12 cellular contexts compared by ENCODE assay signal in the genomic region with DNA sequence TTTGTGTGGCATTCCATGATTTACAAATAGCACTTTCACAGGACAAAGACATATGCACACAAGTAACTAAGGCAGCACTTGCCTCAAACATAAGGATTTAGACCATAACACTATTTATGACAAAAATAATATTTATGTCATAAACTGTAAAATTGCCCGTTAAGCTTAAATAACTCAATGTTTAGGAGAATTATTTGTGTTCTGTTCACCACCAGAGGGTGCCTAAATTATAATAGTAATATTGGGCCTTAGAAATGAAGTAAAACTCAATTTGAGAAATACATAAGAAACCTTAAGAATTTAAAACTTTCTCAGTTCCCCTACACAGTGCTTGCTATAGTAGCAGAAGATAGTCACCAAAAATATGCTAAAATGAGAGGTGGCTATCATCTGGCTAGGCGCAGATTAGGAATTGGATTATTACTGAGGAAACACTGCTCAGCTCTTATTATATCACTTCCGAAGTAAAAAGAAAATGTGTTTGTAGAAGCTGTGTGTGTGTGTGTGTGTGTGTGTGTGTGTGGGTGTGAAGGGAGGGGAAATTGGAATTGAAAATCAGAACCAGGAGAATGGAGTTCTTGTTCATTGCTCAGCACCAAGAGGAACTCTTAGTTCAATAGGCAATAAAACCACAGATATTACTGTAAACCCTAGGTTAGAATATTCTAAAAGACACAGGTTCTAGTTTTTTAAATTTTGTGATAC. TPM values are rescaled to one million over a fixed set of nuclear protein-coding genes. Genes with fewer than 3 reads are reported as not detected.
DNase-seq lines count a peak whose midpoint lies in the region; ATAC-seq and TF ChIP-seq lines count a peak whose summit lies in the region.
"Had no signal": no experiment of that assay in that cellular context is flagged by ENCODE, and none has a peak within 500 bp of the region (broad histone marks: within the 10 kb centered on the region; RNA-seq: fewer than 3 reads in every experiment).

No MANE protein-coding gene starts in this region.

- TF ChIP-seq CTCF in cardiac muscle cell (IDR thresholded peaks at IDR 0.05; ENCODE audit: low read depth, low read length) (peak; percentile 6), PC-3 (conservative IDR thresholded peaks at IDR 0.05; ENCODE audit: low read depth, low read length) (peak; percentile 31; the same call in 1 of the 2 replicates), epithelial cell of esophagus (IDR thresholded peaks at IDR 0.05; ENCODE audit: insufficient read depth, low read depth, low read length, missing control alignments) (peak; percentile 1), type B pancreatic cell (conservative IDR thresholded peaks at IDR 0.05) (peak; percentile 23)

- no peaks in the 10 kb centered on the region for H4K20me1 ChIP-seq in PC-3 (ENCODE audit: low read length)

- H3K4me1 ChIP-seq in cardiac muscle cell (ENCODE audit: low read depth) (peaks cover 33% of the 10 kb centered on the region), PC-3 (ENCODE audit: insufficient read depth, low read length) (no peaks in the 10 kb centered on the region)

- H3K9me3 ChIP-seq in cardiac muscle cell (ENCODE audit: low read depth) (no peaks in the 10 kb centered on the region), PC-3 (ENCODE audit: low read length) (no peaks in the 10 kb centered on the region)
- H3K9me3 ChIP-seq: A549 had no signal

- no peaks in the 10 kb centered on the region for H3K36me3 Mint-ChIP-seq in type B pancreatic cell

- H3K27ac ChIP-seq in cardiac muscle cell (no peak overlapping the region), PC-3 (ENCODE audit: low read length) (no peak overlapping the region)
- H3K27ac ChIP-seq: A549 had no signal

- no peak overlapping the region for H3K4me3 ChIP-seq in cardiac muscle cell
- H3K4me3 ChIP-seq in PC-3 (ENCODE audit: low read length): no peak overlapping the region
- no peak overlapping the region for H3K4me3 ChIP-seq in epithelial cell of esophagus (ENCODE audit: low read length)
- H3K4me3 ChIP-seq: A549 had no signal

- peaks cover 13% of the 10 kb centered on the region for H3K4me1 Mint-ChIP-seq in type B pancreatic cell (ENCODE audit: unreplicated experiment)

- H3K9ac ChIP-seq in PC-3 (ENCODE audit: low read length): no peak overlapping the region

- H3K9me3 Mint-ChIP-seq in type B pancreatic cell: no peaks in the 10 kb centered on the region

- H3K4me3 Mint-ChIP-seq in type B pancreatic cell: no peak overlapping the region

- H3K36me3 ChIP-seq in cardiac muscle cell (no peaks in the 10 kb centered on the region), PC-3 (ENCODE audit: low read depth, low read length) (no peaks in the 10 kb centered on the region)

- H3K9me2 ChIP-seq in PC-3 (replicated peaks; ENCODE audit: low read length): no peaks in the 10 kb centered on the region

- H3K27me3 ChIP-seq in cardiac muscle cell: no peaks in the 10 kb centered on the region
- H3K27me3 ChIP-seq in PC-3 (ENCODE audit: low read length): peaks cover 25% of the 10 kb centered on the region

- no peak overlapping the region for H2AFZ ChIP-seq in PC-3 (ENCODE audit: low read length)

- H3K4me2 ChIP-seq in PC-3 (ENCODE audit: low read length): no peak overlapping the region
- H3K4me2 ChIP-seq: A549 had no signal

- no peaks in the 10 kb centered on the region for H3K79me2 ChIP-seq in PC-3 (ENCODE audit: low read length)

- no peak for ATAC-seq in PC-3
- ATAC-seq in HG03039 (IDR thresholded peaks at IDR 0.05; ENCODE audit: unreplicated experiment): no peak
- ATAC-seq: A549 had no signal

- H3K27ac Mint-ChIP-seq in type B pancreatic cell: no peak overlapping the region

- no peaks in the 10 kb centered on the region for H3F3A ChIP-seq in PC-3 (ENCODE audit: low read length, unreplicated experiment)

- POLR2A ChIA-PET in PC-3 (lab: Charles Lee; ENCODE audit: unreplicated experiment): no interaction called here

- peaks cover 7% of the 10 kb centered on the region for H3K27me3 Mint-ChIP-seq in type B pancreatic cell

- no peak for DNase-seq in cardiac muscle cell (ENCODE audit: low read depth in 1 of 2, low spot score in 1 of 2)
- DNase-seq in cardiac septum (ENCODE audit: low spot score): no peak
- no peak for DNase-seq in PC-3
- no peak for DNase-seq in epithelial cell of esophagus (ENCODE audit: low read depth)
- DNase-seq in type B pancreatic cell (ENCODE audit: extremely low spot score, unreplicated experiment): no peak
- no peak for DNase-seq in GM19238 (ENCODE audit: insufficient read length, low spot score)
- DNase-seq in T-helper 2 cell: no peak
- DNase-seq: C1 segment of cervical spinal cord, HCEC 1CT, RPMI8226 had no signal

- intact Hi-C loops in cardiac septum (cut with DNase I): loop anchor here (10.0 kb wide), 1 partner anchor 155 kb away; a partner anchor contains a TSS
- intact Hi-C loops in PC-3 (cut with micrococcal nuclease): no loop called here

- CTCF ChIA-PET in PC-3 (lab: Charles Lee): no interaction called here

- no TSS peak for BruUV-seq in PC-3 (replicated peaks; lab: Mats Ljungman, UMichigan)

RNA-seq across cellular contexts. Expression of a gene that starts 4.9 kb away (rescaled TPM):
- total RNA-seq in cardiac muscle cell (47.0 and 64.3 TPM in 2 replicates), cardiac septum (23.8 TPM), PC-3 (2014; rRNA removed) (7.8 and 9.2 TPM in 2 replicates), type B pancreatic cell (ENCODE audit: low replicate concordance) (11.6 and 24.0 TPM in 2 replicates)
- 70.8 and 90.2 TPM in 2 replicates for polyA plus RNA-seq in cardiac muscle cell
